9 cellular contexts compared by ENCODE assay signal in genomic region chr3:81419196-81419595, GRCh38.
DNase-seq lines count a peak whose midpoint lies in the region; ATAC-seq and TF ChIP-seq lines count a peak whose summit lies in the region.
"Had no signal": no experiment of that assay in that cellular context is flagged by ENCODE, and none has a peak within 500 bp of the region (broad histone marks: within the 10 kb centered on the region; RNA-seq: fewer than 3 reads in every experiment).

No MANE protein-coding gene starts in this region.

- no peaks in the 10 kb centered on the region for H3K4me1 ChIP-seq in psoas muscle

- H3K36me3 Mint-ChIP-seq in activated T-cell treated with anti-CD3 and anti-CD28 coated beads, Interleukin-2, amount 50 U/mL, for 4 hours (ENCODE audit: insufficient read depth), result no peaks in the 10 kb centered on the region

- no peaks in the 10 kb centered on the region for H3K9me3 ChIP-seq in psoas muscle

- peak; percentile 13 for DNase-seq in NCI-H2227 treated with DMSO at 0.1 percent for 48 hours (lab: John Stamatoyannopoulos, UW)
- DNase-seq in NCI-H2227 (lab: John Stamatoyannopoulos, UW; ENCODE audit: unreplicated experiment), result no peak
- DNase-seq in NCI-H146 treated with DMSO at 0.1 percent for 48 hours (lab: John Stamatoyannopoulos, UW; ENCODE audit: unreplicated experiment), result peak; percentile 2
- no peak for DNase-seq in coronary artery (ENCODE audit: low spot score)
- no peak for DNase-seq in psoas muscle
- DNase-seq in NK-92 (lab: John Stamatoyannopoulos, UW; ENCODE audit: unreplicated experiment), result no peak
- no peak for DNase-seq in activated T-cell treated with anti-CD3 and anti-CD28 coated beads, Interleukin-2, amount 50 U/mL, for 4 hours
- no peak for DNase-seq in retina
- DNase-seq: aorta had no signal

- no peaks in the 10 kb centered on the region for H3K36me3 ChIP-seq in psoas muscle (ENCODE audit: insufficient read depth in 1 of 2, low read depth in 1 of 2)

- 76 to 84% (median 76%) methylated on average over 1 of the region's 1 CpG for WGBS in psoas muscle, 3 donors

- intact Hi-C loops in psoas muscle (cut with DNase I), result no loop called here

- H3K4me3 ChIP-seq in coronary artery (no peak overlapping the region), psoas muscle (no peak overlapping the region)

- H3K4me1 Mint-ChIP-seq in activated T-cell treated with anti-CD3 and anti-CD28 coated beads, Interleukin-2, amount 50 U/mL, for 4 hours (ENCODE audit: low read depth), result no peaks in the 10 kb centered on the region

- no peak for ATAC-seq in psoas muscle
- no peak for ATAC-seq in activated T-cell treated with anti-CD3 and anti-CD28 coated beads, Interleukin-2, amount 50 U/mL, for 4 hours

- H3K4me3 Mint-ChIP-seq in activated T-cell treated with anti-CD3 and anti-CD28 coated beads, Interleukin-2, amount 50 U/mL, for 4 hours, result no peak overlapping the region

- H3K27ac ChIP-seq in coronary artery (no peak overlapping the region), psoas muscle (no peak overlapping the region)

- H3K9me3 Mint-ChIP-seq in activated T-cell treated with anti-CD3 and anti-CD28 coated beads, Interleukin-2, amount 50 U/mL, for 4 hours, result peaks cover 3% of the 10 kb centered on the region

- H3K27me3 ChIP-seq in psoas muscle (ENCODE audit: insufficient read depth in 3 of 3, low read length in 2 of 3), result no peaks in the 10 kb centered on the region

- no peaks in the 10 kb centered on the region for H3K27me3 Mint-ChIP-seq in activated T-cell treated with anti-CD3 and anti-CD28 coated beads, Interleukin-2, amount 50 U/mL, for 4 hours (ENCODE audit: low read depth)

- TF ChIP-seq CTCF in coronary artery (IDR thresholded peaks at IDR 0.05) (peak; percentile 23), psoas muscle (IDR thresholded peaks at IDR 0.05) (peak; percentile 39)

Comparison
In these comparisons a context has a peak if more than half of its experiments do, and no peak if none do; other contexts are left out.
1. DNase-seq: peak in NCI-H2227 treated with DMSO at 0.1 percent for 48 hours (single experiment) and NCI-H146 treated with DMSO at 0.1 percent for 48 hours (single experiment); none in NCI-H2227 (single experiment), coronary artery (single experiment), psoas muscle (0 of 2), NK-92 (single experiment), activated T-cell treated with anti-CD3 and anti-CD28 coated beads, Interleukin-2, amount 50 U/mL, for 4 hours (single experiment) and retina (single experiment).